In the genomic region with DNA sequence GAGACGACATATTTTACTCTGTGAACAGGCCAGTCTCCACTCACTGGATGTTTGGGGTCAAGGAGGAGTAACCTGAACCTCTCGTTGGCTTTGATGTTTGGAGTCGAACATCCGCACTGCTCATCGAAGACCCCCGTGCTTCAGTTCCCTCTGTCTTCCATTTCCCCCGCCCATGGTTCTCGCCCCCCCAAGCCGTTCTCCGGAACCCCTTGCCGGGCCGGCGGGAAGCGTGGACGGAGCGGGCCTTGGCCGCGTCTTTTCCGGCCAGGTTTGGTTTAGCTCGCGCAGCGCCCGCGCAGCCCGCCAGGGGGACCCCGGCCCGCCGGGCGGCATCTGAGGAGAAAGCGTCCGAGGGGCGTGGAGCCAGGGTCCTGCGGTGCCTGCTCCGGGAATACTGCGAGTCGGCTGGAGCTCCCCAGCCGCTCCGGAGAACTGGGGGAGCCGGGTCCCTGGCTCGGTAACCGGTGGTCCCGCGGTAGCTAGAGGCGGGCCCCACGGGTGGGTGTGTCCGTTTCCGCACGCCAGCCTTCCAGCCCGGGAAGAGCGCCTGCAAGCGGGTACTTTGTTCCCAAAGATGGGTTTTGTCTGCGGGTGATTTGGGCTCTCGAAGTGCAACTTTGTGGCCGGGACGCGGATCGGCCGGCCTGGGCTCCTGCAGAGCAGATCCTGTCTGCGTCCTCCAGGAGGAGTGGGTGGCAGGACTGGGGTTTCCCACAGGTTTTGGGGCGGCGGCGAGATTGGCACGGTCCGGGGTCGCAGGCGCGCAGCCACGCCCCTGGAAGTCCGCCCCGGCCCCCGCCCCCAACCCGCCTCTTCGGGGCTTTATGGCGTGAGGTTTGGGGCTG, we compare ENCODE assay signal across 8 cellular contexts. TPM values are rescaled to one million over a fixed set of nuclear protein-coding genes. Genes with fewer than 3 reads are reported as not detected.
DNase-seq lines count a peak whose midpoint lies in the region; ATAC-seq, FAIRE-seq and TF ChIP-seq lines count a peak whose summit lies in the region.

No MANE protein-coding gene starts in this region.

- TF ChIP-seq POLR2A in body of pancreas (IDR thresholded peaks at IDR 0.05) = no peak
- TF ChIP-seq POLR2A in H54 (IDR thresholded peaks at IDR 0.05; ENCODE audit: low read depth, low read length) = no peak

- H3K4me3 Mint-ChIP-seq in T-helper 2 cell treated with Interferon-gamma antibody and Interleukin-4, amounts not matched to agents 5 μg/mL and 100 μg/mL, for 36 hours = peak overlapping the region; percentile 71

- no peak for FAIRE-seq in H54 (lab: Jason Lieb, UNC)

- H3K4me1 Mint-ChIP-seq in T-helper 2 cell treated with Interferon-gamma antibody and Interleukin-4, amounts not matched to agents 5 μg/mL and 100 μg/mL, for 36 hours (ENCODE audit: low read depth) = peaks cover 17% of the 10 kb centered on the region

- no peaks in the 10 kb centered on the region for H3K9me3 ChIP-seq in body of pancreas

- intact Hi-C loops in body of pancreas (cut with DNase I) = no loop called here

- H3K27ac ChIP-seq in body of pancreas = no peak overlapping the region

- WGBS in body of pancreas, 2 donors = 2 to 6% methylated on average over 13 to 74 of the region's 74 CpGs

- peaks cover 12% of the 10 kb centered on the region for H3K9me3 Mint-ChIP-seq in T-helper 2 cell treated with Interferon-gamma antibody and Interleukin-4, amounts not matched to agents 5 μg/mL and 100 μg/mL, for 36 hours

- peak; percentile 7 for DNase-seq in NCI-H1105 treated with DMSO at 0.1 percent for 48 hours (lab: John Stamatoyannopoulos, UW)
- DNase-seq in NCI-H1105 (lab: John Stamatoyannopoulos, UW) = no peak
- DNase-seq in T-helper 2 cell treated with Interferon-gamma antibody and Interleukin-4, amounts not matched to agents 5 μg/mL and 100 μg/mL, for 36 hours (ENCODE audit: low spot score) = peak; percentile 40
- DNase-seq in body of pancreas = peak; percentile 37 to 68 (median 46)
- DNase-seq in iPS-NIHi7 (ENCODE audit: extremely low spot score) = peak; percentile 90
- peak; percentile 53 for DNase-seq in smooth muscle cell of the brain vasculature (ENCODE audit: low read depth, low spot score)
- no peak for DNase-seq in H54 (ENCODE audit: insufficient read length, low spot score)

- H3K36me3 ChIP-seq in body of pancreas (replicated peaks in 1 of 2; ENCODE audit: insufficient read depth in 1 of 2, low read depth in 2 of 2) = no peaks in the 10 kb centered on the region

- TF ChIP-seq CTCF in body of pancreas (IDR thresholded peaks at IDR 0.05) = peak; percentile 38 to 56 (median 47)

- peaks cover 17% of the 10 kb centered on the region for H3K4me1 ChIP-seq in body of pancreas

- H3K27me3 Mint-ChIP-seq in T-helper 2 cell treated with Interferon-gamma antibody and Interleukin-4, amounts not matched to agents 5 μg/mL and 100 μg/mL, for 36 hours (ENCODE audit: low read depth) = peaks cover 49% of the 10 kb centered on the region

- peak overlapping the region; percentile 16 to 26 for H3K4me3 ChIP-seq in body of pancreas

- H3K36me3 Mint-ChIP-seq in T-helper 2 cell treated with Interferon-gamma antibody and Interleukin-4, amounts not matched to agents 5 μg/mL and 100 μg/mL, for 36 hours (ENCODE audit: low read depth) = peaks cover 2% of the 10 kb centered on the region

- H3K27ac Mint-ChIP-seq in T-helper 2 cell treated with Interferon-gamma antibody and Interleukin-4, amounts not matched to agents 5 μg/mL and 100 μg/mL, for 36 hours = no peak overlapping the region

- peaks cover 0 to 17% of the 10 kb centered on the region in 2 donors for H3K27me3 ChIP-seq in body of pancreas

- peak; percentile 63 for ATAC-seq in HG03196 (IDR thresholded peaks at IDR 0.05; ENCODE audit: unreplicated experiment)
- ATAC-seq in body of pancreas = peak; percentile 75

RNA-seq across cellular contexts. Expression of gene TMEM200A, which starts 0.4 kb away (rescaled TPM):
- total RNA-seq in body of pancreas = 1 to 10 TPM in 1 of 2 donors, under 1 TPM in 1; 0.66 to 1.0 TPM

Comparison
In these comparisons a context has a peak if more than half of its experiments do, and no peak if none do; other contexts are left out.
1. DNase-seq: peak in NCI-H1105 treated with DMSO at 0.1 percent for 48 hours (single experiment), T-helper 2 cell treated with Interferon-gamma antibody and Interleukin-4, amounts not matched to agents 5 μg/mL and 100 μg/mL, for 36 hours (single experiment), body of pancreas (4 of 4), iPS-NIHi7 (single experiment) and smooth muscle cell of the brain vasculature (single experiment); none in NCI-H1105 (single experiment) and H54 (single experiment).